In the genomic region with DNA sequence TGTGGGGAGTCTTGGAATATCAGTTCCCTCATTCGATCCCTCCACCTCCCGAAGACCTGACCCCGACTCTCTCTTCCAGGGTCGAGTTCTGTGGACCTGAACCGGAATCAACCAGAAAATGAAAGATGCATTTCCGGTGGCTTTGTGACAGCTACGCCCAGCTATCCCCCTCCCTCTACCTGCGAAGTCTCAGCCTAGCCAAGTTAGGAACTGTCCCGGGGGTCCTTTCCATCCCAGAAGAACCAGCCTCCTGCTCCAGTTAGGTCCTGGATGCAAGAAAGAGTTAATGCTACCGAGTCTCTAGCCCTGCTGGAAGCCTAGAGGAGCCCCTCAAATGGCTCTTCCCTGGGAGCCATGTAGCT, we compare ENCODE assay signal across 8 cellular contexts. TPM values are rescaled to one million over a fixed set of nuclear protein-coding genes. Genes with fewer than 3 reads are reported as not detected.
A peak's percentile ranks its signal among the peaks of the same experiment; 100 is the strongest.
DNase-seq lines count a peak whose midpoint lies in the region; ATAC-seq and TF ChIP-seq lines count a peak whose summit lies in the region.

No MANE protein-coding gene starts in this region.

- POLR2A ChIA-PET in AG04449 (lab: Yijun Ruan, JAX) = no interaction called here

- H3K36me3 ChIP-seq in esophagus squamous epithelium (peaks cover 0 to 12% (median 0%) of the 10 kb centered on the region in 3 donors), tibial nerve (peaks cover 0 to 17% (median 0%) of the 10 kb centered on the region in 3 donors)

- ATAC-seq in GM19438 (IDR thresholded peaks at IDR 0.05; ENCODE audit: low read depth, unreplicated experiment) = peak; percentile 60
- peak; percentile 47 for ATAC-seq in HG03521 (IDR thresholded peaks at IDR 0.05; ENCODE audit: unreplicated experiment)
- ATAC-seq in right cardiac atrium = no peak

- intact Hi-C loops in right cardiac atrium (cut with DNase I) (no loop called here), esophagus squamous epithelium (cut with DNase I) (no loop called here)

- H3K4me1 ChIP-seq in right cardiac atrium (ENCODE audit: control insufficient read depth, insufficient read depth, low read length) = no peaks in the 10 kb centered on the region
- no peaks in the 10 kb centered on the region for H3K4me1 ChIP-seq in esophagus squamous epithelium
- H3K4me1 ChIP-seq in tibial nerve = no peaks in the 10 kb centered on the region

- H3K9me3 ChIP-seq in right cardiac atrium (ENCODE audit: control insufficient read depth, low read length) = no peaks in the 10 kb centered on the region
- no peaks in the 10 kb centered on the region for H3K9me3 ChIP-seq in esophagus squamous epithelium
- H3K9me3 ChIP-seq in tibial nerve = peaks cover 0 to 19% (median 0%) of the 10 kb centered on the region in 4 donors

- 17% methylated on average over 10 of the region's 10 CpGs for WGBS in right cardiac atrium
- 36 to 60% methylated on average over 6 to 10 of the region's 10 CpGs for WGBS in esophagus squamous epithelium, 2 donors
- WGBS in tibial nerve, 2 donors = 7 to 52% methylated on average over 10 of the region's 10 CpGs

- CTCF ChIA-PET in AG04449 (lab: Yijun Ruan, JAX) = interaction anchor here (1.2 kb wide), 1 partner anchor 9 kb away, joined by 3 read pairs; no protein-coding TSS in a partner anchor

- H3K27me3 ChIP-seq in right cardiac atrium (ENCODE audit: control insufficient read depth, insufficient read depth) (no peaks in the 10 kb centered on the region), esophagus squamous epithelium (no peaks in the 10 kb centered on the region), tibial nerve (no peaks in the 10 kb centered on the region)

- H3K4me3 ChIP-seq in AG04449 (ENCODE audit: low read depth, low read length) (peak overlapping the region; percentile 41), right cardiac atrium (ENCODE audit: low read length) (peak overlapping the region; percentile 16), esophagus squamous epithelium (peak overlapping the region in 2 of 4 donors; percentile 30 to 45), tibial nerve (peak overlapping the region in 2 of 4 donors; percentile 23 to 33)

- TF ChIP-seq CTCF in AG04449 (IDR thresholded peaks at IDR 0.05; ENCODE audit: insufficient read depth, low read length, missing control alignments) (no peak), esophagus squamous epithelium (IDR thresholded peaks at IDR 0.05) (no peak), tibial nerve (IDR thresholded peaks at IDR 0.05) (no peak)

- TF ChIP-seq POLR2A in esophagus squamous epithelium (IDR thresholded peaks at IDR 0.05) (no peak), tibial nerve (IDR thresholded peaks at IDR 0.05) (no peak)

- H3K27ac ChIP-seq in right cardiac atrium (ENCODE audit: low read length) = no peak overlapping the region
- no peak overlapping the region for H3K27ac ChIP-seq in esophagus squamous epithelium
- no peak overlapping the region for H3K27ac ChIP-seq in tibial nerve

- TF ChIP-seq EP300 in tibial nerve (IDR thresholded peaks at IDR 0.05) = no peak

- DNase-seq in AG04449 (ENCODE audit: low read depth, low spot score) (no peak), right cardiac atrium (no peak), NCI-H1436 treated with DMSO at 0.1 percent for 48 hours (lab: John Stamatoyannopoulos, UW) (no peak), C1 segment of cervical spinal cord (lab: John Stamatoyannopoulos, UW) (no peak), esophagus squamous epithelium (lab: John Stamatoyannopoulos, UW) (no peak), tibial nerve (ENCODE audit: low spot score in 2 of 2) (no peak)

RNA-seq across cellular contexts. Expression of gene ETDC, which starts 13.4 kb away (rescaled TPM):
- not detected for total RNA-seq in right cardiac atrium
- polyA plus RNA-seq in right cardiac atrium = not detected
- total RNA-seq in esophagus squamous epithelium = not detected
- not detected for total RNA-seq in tibial nerve

RNA-seq across cellular contexts. Expression of gene ETDA, which starts 44.1 kb away (rescaled TPM):
- total RNA-seq in right cardiac atrium = not detected
- polyA plus RNA-seq in right cardiac atrium = not detected
- not detected for total RNA-seq in esophagus squamous epithelium
- total RNA-seq in tibial nerve = not detected

RNA-seq across cellular contexts. Expression of gene ZNF75D, which starts 48.0 kb away (rescaled TPM):
- total RNA-seq in right cardiac atrium (1 to 10 TPM; 5.5 to 7.3 (median 6.4) TPM), esophagus squamous epithelium (1 to 10 TPM; 3.3 to 6.9 (median 6.1) TPM), tibial nerve (10 to 100 TPM in 3 of 4 donors, 1 to 10 TPM in 1; 7.6 to 11.8 (median 10.9) TPM)
- 4.6 TPM for polyA plus RNA-seq in right cardiac atrium

RNA-seq across cellular contexts. Expression of gene ZNF449, which starts 48.7 kb away (rescaled TPM):
- total RNA-seq in right cardiac atrium (1 to 10 TPM; 5.2 to 7.0 (median 6.1) TPM), esophagus squamous epithelium (1 to 10 TPM in 3 of 4 donors, under 1 TPM in 1; 0.95 to 7.1 (median 3.5) TPM), tibial nerve (10 to 100 TPM in 3 of 4 donors, 1 to 10 TPM in 1; 8.2 to 13.2 (median 11.8) TPM)
- 3.0 TPM for polyA plus RNA-seq in right cardiac atrium

Comparison
In these comparisons a context has a peak if more than half of its experiments do, and no peak if none do; other contexts are left out.
1. ATAC-seq: peak in GM19438 (single experiment) and HG03521 (single experiment); none in right cardiac atrium (0 of 2).